Comparison of ENCODE assay signal across 10 cellular contexts in genomic region chr13:25874907-25875306, GRCh38.
DNase-seq lines count a peak whose midpoint lies in the region; ATAC-seq and TF ChIP-seq lines count a peak whose summit lies in the region.
"Had no signal": no experiment of that assay in that cellular context is flagged by ENCODE, and none has a peak within 500 bp of the region (broad histone marks: within the 10 kb centered on the region; RNA-seq: fewer than 3 reads in every experiment).

No MANE protein-coding gene starts in this region.

- no peaks in the 10 kb centered on the region for H3K27me3 Mint-ChIP-seq in neural crest cell (ENCODE audit: low read depth)
- H3K27me3 Mint-ChIP-seq in Caco-2 (ENCODE audit: insufficient read depth, unreplicated experiment) = no peaks in the 10 kb centered on the region

- no peak for ATAC-seq in GM19455 (IDR thresholded peaks at IDR 0.05; ENCODE audit: unreplicated experiment)
- no peak for ATAC-seq in HG02588 (IDR thresholded peaks at IDR 0.05; ENCODE audit: unreplicated experiment)
- ATAC-seq: A549 had no signal

- H3K4me1 ChIP-seq in Caco-2 = no peaks in the 10 kb centered on the region
- H3K4me1 ChIP-seq: A549 had no signal

- intact Hi-C loops in Caco-2 (cut with micrococcal nuclease; ENCODE audit: unreplicated experiment) = loop anchor here (5.0 kb wide), 1 partner anchor 187 kb away; no protein-coding TSS in a partner anchor

- no peak for TF ChIP-seq CTCF in neural crest cell (conservative IDR thresholded peaks at IDR 0.05)
- TF ChIP-seq CTCF in Caco-2 (IDR thresholded peaks at IDR 0.05; ENCODE audit: insufficient read depth in 1 of 2, low read depth in 1 of 2, low read length in 1 of 2, severe bottlenecking in 1 of 2, unreplicated experiment in 1 of 2) = no peak

- H3K27ac Mint-ChIP-seq in neural crest cell (ENCODE audit: unreplicated experiment) (peak overlapping the region; percentile 2), Caco-2 (ENCODE audit: unreplicated experiment) (no peak overlapping the region)

- H3K4me3 Mint-ChIP-seq in neural crest cell = no peak overlapping the region
- H3K4me3 Mint-ChIP-seq in Caco-2 (ENCODE audit: unreplicated experiment) = no peak overlapping the region

- DNase-seq in activated gamma-delta T cell treated with Interleukin-2 at 50 U/mL for 16 hours (peak; percentile 70), activated gamma-delta T cell (lab: John Stamatoyannopoulos, UW) (no peak), activated T-cell treated with anti-CD3 and anti-CD28 coated beads for 1 hour (ENCODE audit: low read depth) (peak; percentile 50), neural crest cell (ENCODE audit: low read depth, low spot score) (no peak), Caco-2 (no peak), superior temporal gyrus (ENCODE audit: extremely low spot score) (no peak)
- DNase-seq: SHP77 had no signal

- no TSS peak for BruUV-seq in Caco-2 (replicated peaks; lab: Mats Ljungman, UMichigan)

- CTCF ChIA-PET in Caco-2 (lab: Charles Lee) = no interaction called here

- H3K4me1 Mint-ChIP-seq in neural crest cell (peaks cover 29% of the 10 kb centered on the region), Caco-2 (ENCODE audit: low read depth, unreplicated experiment) (peaks cover 11% of the 10 kb centered on the region)

- H3K36me3 Mint-ChIP-seq in neural crest cell (ENCODE audit: low read depth) (no peaks in the 10 kb centered on the region), Caco-2 (ENCODE audit: insufficient read depth, unreplicated experiment) (no peaks in the 10 kb centered on the region)

- H3K9me3 Mint-ChIP-seq in neural crest cell = peaks cover 2% of the 10 kb centered on the region
- H3K9me3 Mint-ChIP-seq in Caco-2 (ENCODE audit: unreplicated experiment) = peaks cover 13% of the 10 kb centered on the region

- no peak overlapping the region for H3K4me3 ChIP-seq in Caco-2 (ENCODE audit: low read depth, low read length)
- H3K4me3 ChIP-seq: A549 had no signal

- H3K36me3 ChIP-seq in Caco-2 (ENCODE audit: control insufficient read depth, insufficient read depth, low read length) = no peaks in the 10 kb centered on the region

- POLR2A ChIA-PET in Caco-2 (lab: Charles Lee) = no interaction called here

- H3K27me3 ChIP-seq in Caco-2 (replicated peaks; ENCODE audit: control insufficient read depth, insufficient read depth, low read length) = no peaks in the 10 kb centered on the region; the same call in 1 of the 2 replicates

- H3K9me3 ChIP-seq in Caco-2 = no peaks in the 10 kb centered on the region
- H3K9me3 ChIP-seq: A549 had no signal

Comparison
In these comparisons a context has a peak if more than half of its experiments do, and no peak if none do; other contexts are left out.
1. DNase-seq: peak in activated gamma-delta T cell treated with Interleukin-2 at 50 U/mL for 16 hours (single experiment) and activated T-cell treated with anti-CD3 and anti-CD28 coated beads for 1 hour (single experiment); none in activated gamma-delta T cell (single experiment), neural crest cell (single experiment), Caco-2 (0 of 2) and superior temporal gyrus (single experiment).